ENCODE assay signal across 9 cellular contexts in the genomic region with DNA sequence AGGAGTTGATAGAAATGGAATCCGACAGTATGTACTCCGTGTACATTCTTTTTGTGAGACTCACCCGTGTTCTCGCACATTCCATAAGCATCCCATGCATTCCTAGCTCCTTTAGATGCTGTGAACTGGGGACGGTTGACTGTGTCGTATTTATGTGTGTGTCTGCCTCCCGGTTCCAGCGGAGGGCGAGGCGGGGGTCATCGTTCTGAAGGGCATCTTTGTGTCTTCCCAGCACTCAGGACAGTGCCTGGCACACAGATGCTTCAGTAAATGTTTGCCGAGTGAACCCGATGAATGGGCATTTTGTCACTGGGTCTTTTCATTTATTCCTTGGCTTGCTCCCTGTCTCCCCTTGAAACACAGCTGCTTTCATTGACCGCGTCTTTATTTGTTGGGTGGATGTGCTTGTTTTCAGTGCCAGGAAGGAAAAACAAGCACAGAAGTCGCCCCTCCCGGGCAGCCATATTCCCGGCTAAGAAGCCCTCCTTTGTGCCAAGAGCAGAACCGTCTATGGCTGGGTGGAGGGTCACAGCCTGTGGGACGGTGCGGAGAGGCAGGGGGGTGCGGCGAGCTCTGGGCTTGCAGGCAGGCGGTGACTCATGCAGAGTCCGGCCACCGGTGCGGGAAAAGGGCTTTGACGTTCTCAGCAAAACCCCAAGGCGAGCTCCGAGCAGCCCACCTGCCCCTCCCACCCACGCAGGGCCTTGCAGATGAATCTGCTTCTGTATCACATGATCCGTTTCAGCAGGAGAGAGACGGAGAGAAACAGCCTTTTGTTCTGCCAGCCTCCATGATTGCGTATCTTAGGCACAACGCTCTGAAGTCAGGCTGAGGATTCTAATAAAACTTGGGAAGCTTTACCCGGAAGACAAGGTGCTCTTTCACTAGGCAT. TPM values are rescaled to one million over a fixed set of nuclear protein-coding genes. Genes with fewer than 3 reads are reported as not detected.
DNase-seq lines count a peak whose midpoint lies in the region; ATAC-seq and TF ChIP-seq lines count a peak whose summit lies in the region.
"Had no signal": no experiment of that assay in that cellular context is flagged by ENCODE, and none has a peak within 500 bp of the region (broad histone marks: within the 10 kb centered on the region; RNA-seq: fewer than 3 reads in every experiment).

No MANE protein-coding gene starts in this region.

- no peak for TF ChIP-seq POLR2A in GM18505 (IDR thresholded peaks at IDR 0.05; ENCODE audit: borderline replicate concordance, extremely low read depth, insufficient read depth, insufficient read length)

- ATAC-seq in left colon (peak; percentile 76), GM18505 (IDR thresholded peaks at IDR 0.05; ENCODE audit: unreplicated experiment) (no peak), HG03097 (IDR thresholded peaks at IDR 0.05; ENCODE audit: low FRiP score, unreplicated experiment) (no peak)

- intact Hi-C loops in left colon (cut with DNase I, micrococcal nuclease) = no loop called here

- peak overlapping the region; percentile 87 for H3K27ac ChIP-seq in temporal lobe (ENCODE audit: low read depth, low read length)
- H3K27ac ChIP-seq: 22Rv1 had no signal

- DNase-seq in DMS 273 (lab: John Stamatoyannopoulos, UW; ENCODE audit: unreplicated experiment) (peak; percentile 39), DMS 273 treated with DMSO at 0.1 percent for 48 hours (lab: John Stamatoyannopoulos, UW) (no peak), cerebellar cortex (ENCODE audit: low spot score) (peak; percentile 82), left colon (peak; percentile 61 to 62), germinal center (ENCODE audit: low spot score) (no peak)

RNA-seq across cellular contexts. Expression of a gene that starts 11.2 kb away (rescaled TPM):
- total RNA-seq in left colon (10 to 100 TPM in 1 of 2 donors, 1 to 10 TPM in 1; 9.9 to 13.8 TPM), temporal lobe (19.9 TPM)

RNA-seq across cellular contexts. Expression of a gene that starts 20.0 kb away (rescaled TPM):
- total RNA-seq in left colon (1 to 10 TPM; 1.2 to 2.7 TPM), temporal lobe (2,668 TPM)

Comparison
In these comparisons a context has a peak if more than half of its experiments do, and no peak if none do; other contexts are left out.
1. DNase-seq: peak in DMS 273 (single experiment), cerebellar cortex (single experiment) and left colon (2 of 2); none in DMS 273 treated with DMSO at 0.1 percent for 48 hours (single experiment) and germinal center (single experiment).
2. RNA of a gene that starts 20.0 kb away (total RNA-seq): 2,668 TPM in temporal lobe (single experiment); 1.2 to 2.7 TPM in left colon; every median in the first group is over 100 times any median in the second.